In the genomic region with DNA sequence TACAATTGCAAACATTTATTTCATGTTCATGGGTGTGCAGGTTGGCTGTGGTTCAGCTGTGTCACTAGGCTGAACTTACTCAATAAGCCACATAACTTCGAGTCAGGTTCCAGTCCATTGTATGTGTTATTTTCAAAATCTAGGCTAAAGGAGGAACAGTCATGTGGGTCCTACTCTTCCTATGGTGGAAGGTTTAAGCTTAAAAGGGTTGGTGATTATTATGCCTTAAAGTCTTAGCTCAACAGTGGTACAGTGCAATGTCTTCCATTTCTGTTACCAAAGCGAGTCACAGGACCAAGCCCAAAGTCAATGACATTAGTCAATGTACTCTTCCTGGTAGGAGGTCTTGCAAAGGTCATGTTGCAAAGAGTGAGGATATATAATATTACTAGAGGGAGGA, we compare ENCODE assay signal across 25 cellular contexts.
DNase-seq lines count a peak whose midpoint lies in the region; ATAC-seq and TF ChIP-seq lines count a peak whose summit lies in the region.
"Had no signal": no experiment of that assay in that cellular context is flagged by ENCODE, and none has a peak within 500 bp of the region (broad histone marks: within the 10 kb centered on the region; RNA-seq: fewer than 3 reads in every experiment).

No MANE protein-coding gene starts in this region.

- H3K4me1 ChIP-seq in GM23248 (ENCODE audit: insufficient read depth) = peaks cover 22% of the 10 kb centered on the region
- H3K4me1 ChIP-seq in PC-3 (ENCODE audit: insufficient read depth, low read length) = peaks cover 36% of the 10 kb centered on the region
- H3K4me1 ChIP-seq in mesenchymal stem cell (ENCODE audit: control insufficient read depth, insufficient read depth, low read depth, low read length) = no peaks in the 10 kb centered on the region

- peaks cover 18% of the 10 kb centered on the region for H3K79me1 ChIP-seq in mesenchymal stem cell (replicated peaks; ENCODE audit: low read length, poor library complexity, severe bottlenecking)

- H3K79me2 ChIP-seq in GM23248 (ENCODE audit: insufficient read depth) = no peaks in the 10 kb centered on the region; the same call in none of the 2 replicates
- no peaks in the 10 kb centered on the region for H3K79me2 ChIP-seq in PC-3 (ENCODE audit: low read length)

- H3K9me2 ChIP-seq in GM23248 (ENCODE audit: insufficient read depth) (no peaks in the 10 kb centered on the region), PC-3 (replicated peaks; ENCODE audit: low read length) (no peaks in the 10 kb centered on the region)

- H3K23ac ChIP-seq in mesenchymal stem cell (ENCODE audit: low read length in 2 of 2) = no peak overlapping the region

- H3K27me3 ChIP-seq in GM23248 (replicated peaks; ENCODE audit: insufficient read depth) = no peaks in the 10 kb centered on the region
- no peaks in the 10 kb centered on the region for H3K27me3 ChIP-seq in PC-3 (ENCODE audit: low read length)
- H3K27me3 ChIP-seq in mesenchymal stem cell (ENCODE audit: control insufficient read depth in 1 of 2, insufficient read depth in 1 of 2, low read length in 2 of 2) = no peaks in the 10 kb centered on the region
- H3K27me3 ChIP-seq: dorsolateral prefrontal cortex had no signal

- CTCF ChIA-PET in PC-3 (lab: Charles Lee) = no interaction called here

- H2AFZ ChIP-seq in GM23248 (no peak overlapping the region), PC-3 (ENCODE audit: low read length) (no peak overlapping the region), mesenchymal stem cell (ENCODE audit: low read depth, low read length) (no peak overlapping the region)

- H2BK120ac ChIP-seq in mesenchymal stem cell (ENCODE audit: low read depth, low read length) = no peak overlapping the region

- H2BK15ac ChIP-seq in mesenchymal stem cell (ENCODE audit: low read depth, poor library complexity, severe bottlenecking) = no peak overlapping the region

- BruUV-seq in PC-3 (replicated peaks; lab: Mats Ljungman, UMichigan) = no TSS peak

- TF ChIP-seq CTCF in PC-3 (conservative IDR thresholded peaks at IDR 0.05; ENCODE audit: low read depth, low read length) = no peak

- TF ChIP-seq POLR2A in GM18505 (IDR thresholded peaks at IDR 0.05; ENCODE audit: borderline replicate concordance, extremely low read depth, insufficient read depth, insufficient read length) = no peak

- POLR2A ChIA-PET in PC-3 (lab: Charles Lee; ENCODE audit: unreplicated experiment) = no interaction called here

- H2BK5ac ChIP-seq in mesenchymal stem cell (ENCODE audit: low read depth, low read length, poor library complexity, severe bottlenecking) = no peak overlapping the region

- H4K91ac ChIP-seq in mesenchymal stem cell (ENCODE audit: low read length) = no peak overlapping the region

- H3K4me2 ChIP-seq in GM23248 (ENCODE audit: unreplicated experiment) (peak overlapping the region; percentile 8), PC-3 (ENCODE audit: low read length) (peak overlapping the region; percentile 53), mesenchymal stem cell (ENCODE audit: low read length, poor library complexity, severe bottlenecking) (no peak overlapping the region)

- H3F3A ChIP-seq in GM23248 (ENCODE audit: insufficient read depth) (peaks cover 19% of the 10 kb centered on the region), PC-3 (ENCODE audit: low read length, unreplicated experiment) (no peaks in the 10 kb centered on the region)

- intact Hi-C loops in PC-3 (cut with micrococcal nuclease) = no loop called here

- H3K27ac ChIP-seq in GM23248 (peak overlapping the region; percentile 13; the same call in 1 of the 2 replicates), PC-3 (ENCODE audit: low read length) (peak overlapping the region; percentile 69), mesenchymal stem cell (ENCODE audit: low read length, poor library complexity, severe bottlenecking) (no peak overlapping the region)
- H3K27ac ChIP-seq: dorsolateral prefrontal cortex had no signal

- H3K4me3 ChIP-seq in GM23248 = no peak overlapping the region
- no peak overlapping the region for H3K4me3 ChIP-seq in PC-3 (ENCODE audit: low read length)
- H3K4me3 ChIP-seq in mesenchymal stem cell (ENCODE audit: insufficient read depth in 1 of 2, low read depth in 1 of 2, low read length in 2 of 2) = no peak overlapping the region
- H3K4me3 ChIP-seq: dorsolateral prefrontal cortex had no signal

- ATAC-seq in PC-3 = peak; percentile 75
- peak; percentile 94 for ATAC-seq in esophagus mucosa
- no peak for ATAC-seq in GM18505 (IDR thresholded peaks at IDR 0.05; ENCODE audit: unreplicated experiment)
- ATAC-seq: activated CD4-positive, CD25-positive, alpha-beta regulatory T cell treated with anti-CD3 and anti-CD28 coated beads, Interleukin-2, amount 50 U/mL, for 24 hours; HepG2; stimulated activated naive CD8-positive, alpha-beta T cell treated with anti-CD3 and anti-CD28 coated beads, Interleukin-15, Interleukin-2, amounts not matched to agents 100 U/mL and 50 U/mL, for 24 hours had no signal

- H4K8ac ChIP-seq in mesenchymal stem cell (ENCODE audit: low read length) = peak overlapping the region; percentile 37

- H3K4ac ChIP-seq in mesenchymal stem cell (ENCODE audit: low read depth in 1 of 2, low read length in 2 of 2) = no peak overlapping the region

- no peak overlapping the region for H3K9ac ChIP-seq in GM23248
- H3K9ac ChIP-seq in PC-3 (ENCODE audit: low read length) = no peak overlapping the region
- H3K9ac ChIP-seq in mesenchymal stem cell (ENCODE audit: low read length) = no peak overlapping the region

- DNase-seq in GM23248 = peak; percentile 55
- peak; percentile 73 for DNase-seq in PC-3
- DNase-seq in mesenchymal stem cell = peak; percentile 14
- no peak for DNase-seq in mesenteric fat pad (ENCODE audit: low spot score)
- DNase-seq in NCI-H187 treated with DMSO at 0.1 percent for 48 hours (lab: John Stamatoyannopoulos, UW) = no peak
- DNase-seq in SKM-1 (lab: John Stamatoyannopoulos, UW; ENCODE audit: unreplicated experiment) = no peak
- DNase-seq: activated naive CD4-positive, alpha-beta T cell treated with anti-CD3 and anti-CD28 coated beads, Interleukin-2, amount 10 ng/mL, durations not matched to agents 7 days and 5 days; activated T-cell treated with anti-CD3 and anti-CD28 coated beads, Interleukin-2, amount 50 U/mL, for 72 hours; anterior cingulate cortex; CD4-positive, CD25-positive, alpha-beta regulatory T cell; central memory CD4-positive, alpha-beta T cell; DMS 273 treated with DMSO at 0.1 percent for 48 hours; dorsolateral prefrontal cortex; GDM1; mesendoderm; naive B cell; NCI-H526; occipital lobe; retina; stimulated activated CD4-positive, alpha-beta T cell treated with anti-CD3 and anti-CD28 coated beads, Interleukin-4, amount 100 ng/mL, for 24 hours; stimulated activated naive CD8-positive, alpha-beta T cell treated with anti-CD3 and anti-CD28 coated beads, Interleukin-15, Interleukin-2, amounts not matched to agents 100 U/mL and 50 U/mL, for 24 hours had no signal

- no peak overlapping the region for H2BK12ac ChIP-seq in mesenchymal stem cell (ENCODE audit: low read length in 2 of 2)

- H4K20me1 ChIP-seq in GM23248 (ENCODE audit: insufficient read depth) (no peaks in the 10 kb centered on the region; the same call in 1 of the 2 replicates), PC-3 (ENCODE audit: low read length) (no peaks in the 10 kb centered on the region)

- no peak overlapping the region for H2AK5ac ChIP-seq in mesenchymal stem cell (ENCODE audit: low read length, severe bottlenecking)

- no peak overlapping the region for H3K14ac ChIP-seq in mesenchymal stem cell (ENCODE audit: low read length in 2 of 2)

- 70 to 88% methylated on average over 2 of the region's 2 CpGs for WGBS in GM23248 (ENCODE audit: low coverage in 1 of 2, low lambda C conversion rate in 2 of 2, missing lambda C conversion rate in 2 of 2), 2 experiments
- 92% methylated on average over 2 of the region's 2 CpGs for WGBS in mesenchymal stem cell

- in situ Hi-C loops in GM23248 (cut with MboI) = no loop called here

- H3K18ac ChIP-seq in mesenchymal stem cell (ENCODE audit: low read depth in 1 of 2, low read length in 2 of 2) = no peak overlapping the region

- no peaks in the 10 kb centered on the region for H3K9me3 ChIP-seq in GM23248 (ENCODE audit: low read depth)
- H3K9me3 ChIP-seq in PC-3 (ENCODE audit: low read length) = no peaks in the 10 kb centered on the region
- H3K9me3 ChIP-seq in mesenchymal stem cell (ENCODE audit: control insufficient read depth, low read length) = no peaks in the 10 kb centered on the region

- H3K36me3 ChIP-seq in GM23248 (ENCODE audit: low read depth) = peaks cover 4% of the 10 kb centered on the region; the same call in 1 of the 2 replicates
- peaks cover 18% of the 10 kb centered on the region for H3K36me3 ChIP-seq in PC-3 (ENCODE audit: low read depth, low read length)
- peaks cover 17 to 59% of the 10 kb centered on the region in 2 experiments for H3K36me3 ChIP-seq in mesenchymal stem cell (ENCODE audit: control insufficient read depth in 1 of 2, insufficient read depth in 2 of 2, low read depth in 1 of 2, low read length in 2 of 2)

Comparison
In these comparisons a context has a peak if more than half of its experiments do, and no peak if none do; other contexts are left out.
1. DNase-seq: peak in GM23248 (single experiment), PC-3 (single experiment) and mesenchymal stem cell (single experiment); none in mesenteric fat pad (single experiment), NCI-H187 treated with DMSO at 0.1 percent for 48 hours (single experiment) and SKM-1 (single experiment).